Comparison of ENCODE assay signal across 2 cellular contexts in the genomic region with DNA sequence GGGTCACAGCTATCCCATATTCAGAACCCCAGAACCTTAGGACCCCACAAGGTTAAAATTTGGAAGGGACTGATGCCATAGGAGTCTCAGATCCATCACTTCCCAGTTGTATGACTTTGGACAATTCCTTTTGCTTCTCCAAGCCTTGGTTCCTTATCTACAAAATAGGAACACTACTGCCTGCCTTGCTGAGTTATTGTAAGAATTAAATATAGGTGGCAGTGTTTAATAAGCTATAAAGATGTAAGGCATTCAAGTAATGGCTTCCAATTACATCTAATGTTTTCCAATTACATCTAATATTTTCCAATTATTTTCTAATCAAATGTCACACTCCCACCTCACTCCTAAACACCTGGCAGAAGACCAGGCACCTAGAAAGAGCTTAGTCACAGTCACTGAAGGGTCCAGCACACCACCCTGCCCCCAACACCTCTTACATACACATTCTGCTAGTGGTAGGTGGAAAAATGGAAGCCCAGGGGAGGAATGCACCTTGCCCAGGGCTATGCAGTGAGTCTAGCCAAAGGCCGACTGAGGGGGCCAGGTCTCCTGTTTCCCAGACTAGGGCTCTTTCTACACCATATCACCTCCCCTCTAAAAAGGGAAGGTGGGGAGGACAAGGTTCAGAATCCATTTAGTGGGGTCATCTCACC.
TF ChIP-seq lines count a peak whose summit lies in the region.

No MANE protein-coding gene starts in this region.

TF ChIP-seq in HCT116, 20 proteins besides CTCF, POLR2A, EP300 and RAD21 (continued from another document):
- TF ChIP-seq, protein P1, sequence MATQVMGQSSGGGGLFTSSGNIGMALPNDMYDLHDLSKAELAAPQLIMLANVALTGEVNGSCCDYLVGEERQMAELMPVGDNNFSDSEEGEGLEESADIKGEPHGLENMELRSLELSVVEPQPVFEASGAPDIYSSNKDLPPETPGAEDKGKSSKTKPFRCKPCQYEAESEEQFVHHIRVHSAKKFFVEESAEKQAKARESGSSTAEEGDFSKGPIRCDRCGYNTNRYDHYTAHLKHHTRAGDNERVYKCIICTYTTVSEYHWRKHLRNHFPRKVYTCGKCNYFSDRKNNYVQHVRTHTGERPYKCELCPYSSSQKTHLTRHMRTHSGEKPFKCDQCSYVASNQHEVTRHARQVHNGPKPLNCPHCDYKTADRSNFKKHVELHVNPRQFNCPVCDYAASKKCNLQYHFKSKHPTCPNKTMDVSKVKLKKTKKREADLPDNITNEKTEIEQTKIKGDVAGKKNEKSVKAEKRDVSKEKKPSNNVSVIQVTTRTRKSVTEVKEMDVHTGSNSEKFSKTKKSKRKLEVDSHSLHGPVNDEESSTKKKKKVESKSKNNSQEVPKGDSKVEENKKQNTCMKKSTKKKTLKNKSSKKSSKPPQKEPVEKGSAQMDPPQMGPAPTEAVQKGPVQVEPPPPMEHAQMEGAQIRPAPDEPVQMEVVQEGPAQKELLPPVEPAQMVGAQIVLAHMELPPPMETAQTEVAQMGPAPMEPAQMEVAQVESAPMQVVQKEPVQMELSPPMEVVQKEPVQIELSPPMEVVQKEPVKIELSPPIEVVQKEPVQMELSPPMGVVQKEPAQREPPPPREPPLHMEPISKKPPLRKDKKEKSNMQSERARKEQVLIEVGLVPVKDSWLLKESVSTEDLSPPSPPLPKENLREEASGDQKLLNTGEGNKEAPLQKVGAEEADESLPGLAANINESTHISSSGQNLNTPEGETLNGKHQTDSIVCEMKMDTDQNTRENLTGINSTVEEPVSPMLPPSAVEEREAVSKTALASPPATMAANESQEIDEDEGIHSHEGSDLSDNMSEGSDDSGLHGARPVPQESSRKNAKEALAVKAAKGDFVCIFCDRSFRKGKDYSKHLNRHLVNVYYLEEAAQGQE (IDR thresholded peaks at IDR 0.05; ENCODE audit: low read depth): no peak

TF ChIP-seq in SK-N-SH treated with all-trans-retinoic acid at 6 μM for 48 hours, 23 proteins besides CTCF, POLR2A, EP300 and RAD21 (continued from another document):
- TF ChIP-seq, protein P2, sequence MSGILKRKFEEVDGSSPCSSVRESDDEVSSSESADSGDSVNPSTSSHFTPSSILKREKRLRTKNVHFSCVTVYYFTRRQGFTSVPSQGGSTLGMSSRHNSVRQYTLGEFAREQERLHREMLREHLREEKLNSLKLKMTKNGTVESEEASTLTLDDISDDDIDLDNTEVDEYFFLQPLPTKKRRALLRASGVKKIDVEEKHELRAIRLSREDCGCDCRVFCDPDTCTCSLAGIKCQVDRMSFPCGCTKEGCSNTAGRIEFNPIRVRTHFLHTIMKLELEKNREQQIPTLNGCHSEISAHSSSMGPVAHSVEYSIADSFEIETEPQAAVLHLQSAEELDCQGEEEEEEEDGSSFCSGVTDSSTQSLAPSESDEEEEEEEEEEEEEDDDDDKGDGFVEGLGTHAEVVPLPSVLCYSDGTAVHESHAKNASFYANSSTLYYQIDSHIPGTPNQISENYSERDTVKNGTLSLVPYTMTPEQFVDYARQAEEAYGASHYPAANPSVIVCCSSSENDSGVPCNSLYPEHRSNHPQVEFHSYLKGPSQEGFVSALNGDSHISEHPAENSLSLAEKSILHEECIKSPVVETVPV (CRISPR knock-in tag; IDR thresholded peaks at IDR 0.05): no peak
- TF ChIP-seq PPARA (CRISPR knock-in tag; IDR thresholded peaks at IDR 0.05; ENCODE audit: borderline replicate concordance) (no peak), ESRRG (CRISPR knock-in tag; IDR thresholded peaks at IDR 0.05) (no peak), RARB (CRISPR knock-in tag; IDR thresholded peaks at IDR 0.05) (no peak), OSR1 (CRISPR knock-in tag; IDR thresholded peaks at IDR 0.05) (no peak), CSDC2 (CRISPR knock-in tag; IDR thresholded peaks at IDR 0.05) (no peak), BACH2 (CRISPR knock-in tag; IDR thresholded peaks at IDR 0.05; ENCODE audit: borderline replicate concordance) (no peak)
